Comparison of ENCODE assay signal across 15 cellular contexts in the genomic region with DNA sequence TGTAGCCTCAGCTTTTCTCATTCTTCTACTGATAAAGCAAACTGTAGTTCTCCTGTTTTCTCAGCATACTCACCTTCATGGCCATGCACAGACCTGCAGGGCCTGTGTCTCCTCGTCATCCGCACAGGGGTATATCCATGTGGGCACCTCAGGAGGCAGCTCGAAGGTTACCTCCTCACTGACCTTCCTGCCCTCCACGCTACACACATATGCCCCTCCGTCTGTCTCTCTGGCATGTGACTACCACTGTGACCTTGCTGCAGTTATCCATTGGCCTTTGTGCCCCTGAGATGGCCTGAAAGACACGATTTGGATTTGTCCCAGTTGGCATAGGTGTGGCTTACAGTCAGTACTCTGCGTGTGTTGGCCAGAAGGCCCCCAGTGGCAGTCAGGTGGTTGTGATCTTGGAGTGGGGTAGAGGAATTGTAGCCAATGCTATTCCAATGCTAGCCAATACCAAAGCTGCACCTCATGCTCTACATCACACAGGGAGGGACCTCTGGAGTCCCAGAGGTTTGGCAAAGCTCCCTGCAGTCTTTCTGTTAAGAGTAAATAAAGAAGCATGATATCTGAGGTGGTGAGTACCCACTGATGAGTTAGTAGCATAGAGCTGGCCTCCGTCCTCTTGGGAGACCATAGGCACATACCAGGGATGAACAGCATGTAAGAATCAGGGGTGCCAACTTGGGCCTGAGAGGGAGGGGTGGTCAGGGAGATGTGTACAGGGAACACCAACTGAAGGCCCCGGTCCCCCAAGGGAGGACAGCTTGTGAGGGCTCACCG.
DNase-seq lines count a peak whose midpoint lies in the region; ATAC-seq and TF ChIP-seq lines count a peak whose summit lies in the region.
"Had no signal": no experiment of that assay in that cellular context is flagged by ENCODE, and none has a peak within 500 bp of the region (broad histone marks: within the 10 kb centered on the region; RNA-seq: fewer than 3 reads in every experiment).

No MANE protein-coding gene starts in this region.

- WGBS in tibial nerve, 2 donors: 89 to 91% methylated on average over 10 of the region's 10 CpGs

- no peaks in the 10 kb centered on the region for H3K27me3 Mint-ChIP-seq in stimulated activated naive CD8-positive, alpha-beta T cell treated with anti-CD3 and anti-CD28 coated beads, Interleukin-15, amount 100 ng/mL, for 72 hours
- H3K27me3 Mint-ChIP-seq: natural killer cell treated with Interleukin-12 subunit alpha and Interleukin-12 subunit beta and Interleukin-15 and Interleukin-18, amount 100 ng/mL, for 72 hours had no signal

- peak overlapping the region; percentile 43 to 81 for H3K27ac Mint-ChIP-seq in stimulated activated naive CD8-positive, alpha-beta T cell treated with anti-CD3 and anti-CD28 coated beads, Interleukin-15, amount 100 ng/mL, for 72 hours
- H3K27ac Mint-ChIP-seq: natural killer cell treated with Interleukin-12 subunit alpha and Interleukin-12 subunit beta and Interleukin-15 and Interleukin-18, amount 100 ng/mL, for 72 hours had no signal

- peaks cover 0 to 5% (median 0%) of the 10 kb centered on the region in 3 donors for H3K36me3 ChIP-seq in tibial nerve
- H3K36me3 ChIP-seq in WERI-Rb-1: no peaks in the 10 kb centered on the region

- H3K27me3 ChIP-seq in tibial nerve (no peaks in the 10 kb centered on the region), WERI-Rb-1 (ENCODE audit: insufficient read depth, low read depth, severe bottlenecking) (no peaks in the 10 kb centered on the region)

- DNase-seq in stimulated activated naive CD8-positive, alpha-beta T cell treated with anti-CD3 and anti-CD28 coated beads, Interleukin-15, amount 100 ng/mL, for 72 hours: no peak
- DNase-seq in stimulated activated naive CD8-positive, alpha-beta T cell treated with anti-CD3 and anti-CD28 coated beads, Interleukin-15, Interleukin-2, amounts not matched to agents 100 U/mL and 50 U/mL, for 24 hours: no peak
- DNase-seq in activated CD8-positive, alpha-beta memory T cell treated with anti-CD3 and anti-CD28 coated beads, Interleukin-2, amount 50 U/mL, for 48 hours: peak; percentile 38
- DNase-seq in islet precursor cell (peak; percentile 41), tibial nerve (ENCODE audit: low spot score in 2 of 2) (no peak), NCI-H128 (lab: John Stamatoyannopoulos, UW; ENCODE audit: unreplicated experiment) (no peak), NOMO-1 treated with DMSO at 0.1 percent for 48 hours (lab: John Stamatoyannopoulos, UW; ENCODE audit: unreplicated experiment) (no peak), WERI-Rb-1 (no peak)
- DNase-seq: activated CD4-positive, alpha-beta T cell treated with anti-CD3 and anti-CD28 coated beads for 48 hours; AML-193; DMS153; effector CD8-positive, alpha-beta T cell; GOT3; T-helper 9 cell had no signal

- TF ChIP-seq CTCF in tibial nerve (IDR thresholded peaks at IDR 0.05): no peak
- no peak for TF ChIP-seq CTCF in WERI-Rb-1 (IDR thresholded peaks at IDR 0.05; ENCODE audit: low read depth, low read length)

- H3K4me1 Mint-ChIP-seq in stimulated activated naive CD8-positive, alpha-beta T cell treated with anti-CD3 and anti-CD28 coated beads, Interleukin-15, amount 100 ng/mL, for 72 hours: peaks cover 55% of the 10 kb centered on the region

- H3K4me3 ChIP-seq in tibial nerve (no peak overlapping the region), WERI-Rb-1 (ENCODE audit: low read depth, low read length) (no peak overlapping the region)

- H3K9me3 Mint-ChIP-seq in stimulated activated naive CD8-positive, alpha-beta T cell treated with anti-CD3 and anti-CD28 coated beads, Interleukin-15, amount 100 ng/mL, for 72 hours: no peaks in the 10 kb centered on the region
- H3K9me3 Mint-ChIP-seq: natural killer cell treated with Interleukin-12 subunit alpha and Interleukin-12 subunit beta and Interleukin-15 and Interleukin-18, amount 100 ng/mL, for 72 hours had no signal

- TF ChIP-seq POLR2A in tibial nerve (IDR thresholded peaks at IDR 0.05): no peak

- peak overlapping the region in 1 of 2 donors; percentile 3 for H3K4me3 Mint-ChIP-seq in stimulated activated naive CD8-positive, alpha-beta T cell treated with anti-CD3 and anti-CD28 coated beads, Interleukin-15, amount 100 ng/mL, for 72 hours
- H3K4me3 Mint-ChIP-seq: natural killer cell treated with Interleukin-12 subunit alpha and Interleukin-12 subunit beta and Interleukin-15 and Interleukin-18, amount 100 ng/mL, for 72 hours had no signal

- no peak for TF ChIP-seq EP300 in tibial nerve (IDR thresholded peaks at IDR 0.05)

- H3K9me3 ChIP-seq in tibial nerve (no peaks in the 10 kb centered on the region), WERI-Rb-1 (ENCODE audit: severe bottlenecking) (no peaks in the 10 kb centered on the region)

- H3K4me1 ChIP-seq in tibial nerve: no peaks in the 10 kb centered on the region

- ATAC-seq in stimulated activated naive CD8-positive, alpha-beta T cell treated with anti-CD3 and anti-CD28 coated beads, Interleukin-15, amount 100 ng/mL, for 72 hours: no peak
- ATAC-seq in stimulated activated naive CD8-positive, alpha-beta T cell treated with anti-CD3 and anti-CD28 coated beads, Interleukin-15, Interleukin-2, amounts not matched to agents 100 U/mL and 50 U/mL, for 24 hours: no peak

- H3K27ac ChIP-seq in tibial nerve (no peak overlapping the region), WERI-Rb-1 (no peak overlapping the region)

Comparison
In these comparisons a context has a peak if more than half of its experiments do, and no peak if none do; other contexts are left out.
1. DNase-seq: peak in activated CD8-positive, alpha-beta memory T cell treated with anti-CD3 and anti-CD28 coated beads, Interleukin-2, amount 50 U/mL, for 48 hours (single experiment) and islet precursor cell (single experiment); none in stimulated activated naive CD8-positive, alpha-beta T cell treated with anti-CD3 and anti-CD28 coated beads, Interleukin-15, amount 100 ng/mL, for 72 hours (0 of 2), stimulated activated naive CD8-positive, alpha-beta T cell treated with anti-CD3 and anti-CD28 coated beads, Interleukin-15, Interleukin-2, amounts not matched to agents 100 U/mL and 50 U/mL, for 24 hours (single experiment), tibial nerve (0 of 2), NCI-H128 (single experiment), NOMO-1 treated with DMSO at 0.1 percent for 48 hours (single experiment) and WERI-Rb-1 (single experiment).